In the genomic region with DNA sequence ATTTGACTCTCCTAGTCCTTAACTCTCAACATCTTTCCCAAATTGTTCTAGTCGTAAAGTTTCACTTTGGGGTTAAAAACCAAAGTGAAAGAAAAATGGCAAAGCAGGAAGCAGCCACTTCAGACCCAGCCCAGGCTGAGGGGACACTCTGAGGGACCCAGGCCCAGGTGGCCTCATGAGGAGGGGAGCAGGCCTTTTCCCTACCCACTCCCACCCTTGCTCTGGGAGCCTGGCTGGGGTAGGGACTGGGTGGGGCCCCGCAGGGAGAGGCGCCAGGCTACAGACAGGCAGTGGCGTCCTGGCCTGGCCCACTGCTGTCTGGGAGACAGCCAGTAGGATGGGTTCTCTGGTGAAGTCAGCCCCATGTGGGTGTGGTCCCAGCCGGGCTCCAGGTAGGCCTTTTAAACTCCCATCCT, we compare ENCODE assay signal across 8 cellular contexts.
DNase-seq lines count a peak whose midpoint lies in the region; ATAC-seq and TF ChIP-seq lines count a peak whose summit lies in the region.

No MANE protein-coding gene starts in this region.

- no peak overlapping the region for H3K4me2 ChIP-seq in parathyroid adenoma (ENCODE audit: low read length)

- no peaks in the 10 kb centered on the region for H3K36me3 ChIP-seq in parathyroid adenoma (ENCODE audit: control insufficient read depth, insufficient read depth, low read length)

- peak; percentile 25 for DNase-seq in DMS 273 (lab: John Stamatoyannopoulos, UW; ENCODE audit: unreplicated experiment)
- no peak for DNase-seq in DMS 273 treated with DMSO at 0.1 percent for 48 hours (lab: John Stamatoyannopoulos, UW)
- DNase-seq in SW480 (ENCODE audit: low spot score), result peak; percentile 81
- no peak for DNase-seq in C1 segment of cervical spinal cord (lab: John Stamatoyannopoulos, UW)
- DNase-seq in NCI-H1105 (lab: John Stamatoyannopoulos, UW), result no peak
- DNase-seq in UCSD-AML1 (lab: John Stamatoyannopoulos, UW; ENCODE audit: unreplicated experiment), result no peak

- H2AFZ ChIP-seq in parathyroid adenoma, result peak overlapping the region; percentile 73

- no peak for TF ChIP-seq CTCF in parathyroid adenoma (IDR thresholded peaks at IDR 0.05)

- H3K9me3 ChIP-seq in parathyroid adenoma (ENCODE audit: control insufficient read depth, low read length), result no peaks in the 10 kb centered on the region

- no peaks in the 10 kb centered on the region for H3K27me3 ChIP-seq in parathyroid adenoma (ENCODE audit: control insufficient read depth, insufficient read depth, low read length)

- H3K9ac ChIP-seq in parathyroid adenoma, result no peak overlapping the region

- ATAC-seq in esophagus mucosa, result peak; percentile 88

- H3K4me3 ChIP-seq in parathyroid adenoma (ENCODE audit: low read depth, low read length), result no peak overlapping the region

- peaks cover 15% of the 10 kb centered on the region for H3K4me1 ChIP-seq in parathyroid adenoma

- H3K27ac ChIP-seq in parathyroid adenoma, result peak overlapping the region; percentile 30

- peaks cover 42% of the 10 kb centered on the region for H3K79me2 ChIP-seq in parathyroid adenoma

Comparison
In these comparisons a context has a peak if more than half of its experiments do, and no peak if none do; other contexts are left out.
1. DNase-seq: peak in DMS 273 (single experiment) and SW480 (single experiment); none in DMS 273 treated with DMSO at 0.1 percent for 48 hours (single experiment), C1 segment of cervical spinal cord (0 of 14), NCI-H1105 (single experiment) and UCSD-AML1 (single experiment).